ENCODE assay signal across 28 cellular contexts in the genomic region with DNA sequence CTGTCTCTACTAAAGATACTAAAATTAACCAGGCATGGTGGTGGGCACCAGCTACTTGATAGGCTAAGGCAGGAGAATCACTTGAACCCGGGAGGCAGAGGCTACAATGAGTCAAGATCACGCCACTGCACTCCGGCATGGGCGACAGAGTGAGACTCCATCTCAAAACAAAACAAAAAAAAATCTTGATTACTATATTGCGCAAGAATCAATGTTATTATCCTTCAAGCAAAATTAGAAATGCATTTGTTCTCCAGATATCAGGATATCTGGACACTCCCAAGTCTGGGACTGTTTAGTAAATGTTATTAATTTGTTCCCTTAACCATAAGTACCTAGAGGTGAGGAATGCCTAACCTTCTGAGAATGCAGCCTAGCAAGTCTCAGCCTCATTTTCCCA.
"Had no signal": no experiment of that assay in that cellular context is flagged by ENCODE, and none has a peak within 500 bp of the region (broad histone marks: within the 10 kb centered on the region; RNA-seq: fewer than 3 reads in every experiment).

No MANE protein-coding gene starts in this region.

- ATAC-seq: naive thymus-derived CD4-positive, alpha-beta T cell; natural killer cell; pancreas; right cardiac atrium; sciatic nerve; stimulated activated memory B cell treated with anti-CD40 and anti-IgM and Interleukin-4, amounts not matched to agents 10 μg/mL and 1 μg/mL and 100 μg/mL, for 72 hours; stimulated activated naive CD8-positive, alpha-beta T cell treated with anti-CD3 and anti-CD28 coated beads, Interleukin-15, amount 100 ng/mL, for 72 hours; stimulated activated naive CD8-positive, alpha-beta T cell treated with anti-CD3 and anti-CD28 coated beads, Interleukin-15, Interleukin-2, amounts not matched to agents 100 U/mL and 50 U/mL, for 24 hours had no signal

- DNase-seq: naive thymus-derived CD4-positive, alpha-beta T cell; natural killer cell; pancreas; right cardiac atrium; spleen; stimulated activated CD4-positive, alpha-beta T cell treated with anti-CD3 and anti-CD28 coated beads, Interleukin-12 subunit alpha, Interleukin-12 subunit beta, amount 100 ng/mL, for 4 hours; stimulated activated CD4-positive, alpha-beta T cell treated with anti-CD3 and anti-CD28 coated beads, Interleukin-1b, Interleukin-23, amount 100 ng/mL, for 48 hours; stimulated activated CD4-positive, alpha-beta T cell treated with anti-CD3 and anti-CD28 coated beads, Interleukin-4, amount 100 ng/mL, for 1 hour; stimulated activated CD4-positive, alpha-beta T cell treated with anti-CD3 and anti-CD28 coated beads, Interleukin-4, amount 100 ng/mL, for 4 hours; stimulated activated CD8-positive, alpha-beta memory T cell treated with anti-CD3 and anti-CD28 coated beads, Interleukin-4, amount 100 ng/mL, for 48 hours; stimulated activated naive CD4-positive, alpha-beta T cell; stimulated activated naive CD8-positive, alpha-beta T cell treated with anti-CD3 and anti-CD28 coated beads, Interleukin-15, amount 100 ng/mL, for 72 hours; stimulated activated naive CD8-positive, alpha-beta T cell treated with anti-CD3 and anti-CD28 coated beads, Interleukin-15, Interleukin-2, amounts not matched to agents 100 U/mL and 50 U/mL, for 24 hours; substantia nigra; testis; tibial artery; transverse colon; upper lobe of left lung had no signal

- H3K4me3 ChIP-seq: neural progenitor cell, pancreas, prostate gland, skin epidermis, smooth muscle cell, spleen, suprapubic skin, testis, tibial artery, transverse colon, upper lobe of left lung, vagina had no signal

- H3K9me3 Mint-ChIP-seq: nephron; neural progenitor cell; stimulated activated memory B cell treated with anti-CD40 and anti-IgM and Interleukin-4, amounts not matched to agents 10 μg/mL and 1 μg/mL and 100 μg/mL, for 72 hours; stimulated activated naive CD8-positive, alpha-beta T cell treated with anti-CD3 and anti-CD28 coated beads, Interleukin-15, amount 100 ng/mL, for 72 hours had no signal

- H3K4me1 Mint-ChIP-seq: naive thymus-derived CD4-positive, alpha-beta T cell; natural killer cell; nephron; neural progenitor cell; stimulated activated memory B cell treated with anti-CD40 and anti-IgM and Interleukin-4, amounts not matched to agents 10 μg/mL and 1 μg/mL and 100 μg/mL, for 72 hours; stimulated activated naive CD8-positive, alpha-beta T cell treated with anti-CD3 and anti-CD28 coated beads, Interleukin-15, amount 100 ng/mL, for 72 hours had no signal

- H3K9ac ChIP-seq: neural progenitor cell had no signal

- H3K27me3 ChIP-seq: neural progenitor cell, pancreas, spleen, suprapubic skin, testis, tibial artery, transverse colon, upper lobe of left lung, vagina had no signal

- H3K27me3 Mint-ChIP-seq: naive thymus-derived CD4-positive, alpha-beta T cell; stimulated activated memory B cell treated with anti-CD40 and anti-IgM and Interleukin-4, amounts not matched to agents 10 μg/mL and 1 μg/mL and 100 μg/mL, for 72 hours; stimulated activated naive CD8-positive, alpha-beta T cell treated with anti-CD3 and anti-CD28 coated beads, Interleukin-15, amount 100 ng/mL, for 72 hours had no signal

- FAIRE-seq: pancreas, urothelium cell line had no signal

- H2AFZ ChIP-seq: neural progenitor cell had no signal

- H3K4me1 ChIP-seq: neural progenitor cell, pancreas, prostate gland, spleen, suprapubic skin, testis, tibial artery, transverse colon, upper lobe of left lung, vagina had no signal

- H3K36me3 Mint-ChIP-seq: natural killer cell; neural progenitor cell; stimulated activated memory B cell treated with anti-CD40 and anti-IgM and Interleukin-4, amounts not matched to agents 10 μg/mL and 1 μg/mL and 100 μg/mL, for 72 hours had no signal

- H3K4me2 ChIP-seq: neural progenitor cell, smooth muscle cell had no signal

- H3K9me3 ChIP-seq: pancreas, prostate gland, suprapubic skin, testis, tibial artery, transverse colon, vagina had no signal

- H3K27ac ChIP-seq: neural progenitor cell, pancreas, prostate gland, skin epidermis, spleen, suprapubic skin, testis, tibial artery, transverse colon, upper lobe of left lung, vagina had no signal

- H3K27ac Mint-ChIP-seq: naive thymus-derived CD4-positive, alpha-beta T cell; natural killer cell; nephron; neural progenitor cell; stimulated activated memory B cell treated with anti-CD40 and anti-IgM and Interleukin-4, amounts not matched to agents 10 μg/mL and 1 μg/mL and 100 μg/mL, for 72 hours; stimulated activated naive CD8-positive, alpha-beta T cell treated with anti-CD3 and anti-CD28 coated beads, Interleukin-15, amount 100 ng/mL, for 72 hours had no signal

- H3K4me3 Mint-ChIP-seq: naive thymus-derived CD4-positive, alpha-beta T cell; natural killer cell; nephron; neural progenitor cell; stimulated activated memory B cell treated with anti-CD40 and anti-IgM and Interleukin-4, amounts not matched to agents 10 μg/mL and 1 μg/mL and 100 μg/mL, for 72 hours; stimulated activated naive CD8-positive, alpha-beta T cell treated with anti-CD3 and anti-CD28 coated beads, Interleukin-15, amount 100 ng/mL, for 72 hours had no signal

- H3K36me3 ChIP-seq: neural progenitor cell, pancreas, prostate gland, spleen, suprapubic skin, tibial artery, transverse colon, upper lobe of left lung, vagina had no signal
